Comparison of ENCODE assay signal across 10 cellular contexts in the genomic region with DNA sequence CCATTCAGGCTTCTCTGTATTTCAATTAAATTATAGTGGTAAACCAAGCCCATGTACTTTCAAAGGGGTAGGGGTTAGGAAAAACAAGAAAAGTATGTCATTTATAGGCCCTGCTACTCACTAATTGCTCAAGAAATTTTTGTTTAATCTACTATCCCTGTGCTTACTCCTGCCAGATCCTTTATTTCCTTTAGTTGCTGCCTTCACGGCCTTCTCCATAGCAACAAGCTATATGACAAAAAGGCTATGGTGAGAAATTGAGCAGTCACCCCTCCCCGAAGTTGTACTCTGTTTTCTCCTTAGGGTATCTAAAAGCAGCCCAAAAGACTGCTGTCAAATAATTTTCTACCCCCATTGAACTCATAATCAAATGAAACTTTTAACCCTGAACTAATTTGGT.
DNase-seq lines count a peak whose midpoint lies in the region; ATAC-seq, FAIRE-seq and TF ChIP-seq lines count a peak whose summit lies in the region.
"Had no signal": no experiment of that assay in that cellular context is flagged by ENCODE, and none has a peak within 500 bp of the region (broad histone marks: within the 10 kb centered on the region; RNA-seq: fewer than 3 reads in every experiment).

No MANE protein-coding gene starts in this region.

- H3K4me3 ChIP-seq in adrenal gland (no peak overlapping the region), keratinocyte (ENCODE audit: control insufficient read depth in 2 of 3, extremely low read depth in 1 of 3, insufficient read depth in 2 of 3, low read depth in 1 of 3, low read length in 3 of 3) (no peak overlapping the region), spleen (no peak overlapping the region)

- no peak for ATAC-seq in GM18498 (IDR thresholded peaks at IDR 0.05; ENCODE audit: unreplicated experiment)
- no peak for ATAC-seq in HG03354 (IDR thresholded peaks at IDR 0.05; ENCODE audit: poor library complexity, severe bottlenecking, unreplicated experiment)

- H3K27me3 ChIP-seq in adrenal gland: no peaks in the 10 kb centered on the region
- H3K27me3 ChIP-seq in keratinocyte (ENCODE audit: control insufficient read depth, extremely low read depth, insufficient read depth, low read length): no peaks in the 10 kb centered on the region
- H3K27me3 ChIP-seq in spleen (replicated peaks in 1 of 7): no peaks in the 10 kb centered on the region

- no peaks in the 10 kb centered on the region for H3K36me3 ChIP-seq in adrenal gland (replicated peaks in 1 of 2)
- peaks cover 0 to 9% of the 10 kb centered on the region in 2 experiments for H3K36me3 ChIP-seq in keratinocyte (ENCODE audit: control insufficient read depth in 2 of 2, extremely low read depth in 1 of 2, insufficient read depth in 2 of 2, low read length in 2 of 2)
- peaks cover 0 to 24% (median 0%) of the 10 kb centered on the region in 6 donors for H3K36me3 ChIP-seq in spleen

- no peaks in the 10 kb centered on the region for H4K20me1 ChIP-seq in keratinocyte (ENCODE audit: control insufficient read depth, extremely low read depth, insufficient read depth, low read length)

- H3K4me1 ChIP-seq in adrenal gland (replicated peaks in 1 of 2) (peaks cover 24 to 41% of the 10 kb centered on the region in 2 donors), keratinocyte (ENCODE audit: control insufficient read depth, extremely low read depth, insufficient read depth, low read length) (peaks cover 20% of the 10 kb centered on the region), spleen (peaks cover 33 to 91% (median 65%) of the 10 kb centered on the region in 6 donors)

- no peak overlapping the region for H2AFZ ChIP-seq in keratinocyte (ENCODE audit: control insufficient read depth, low read length)

- FAIRE-seq in keratinocyte (lab: Jason Lieb, UNC): no peak

- no peak overlapping the region for H3K4me2 ChIP-seq in keratinocyte (ENCODE audit: control insufficient read depth, extremely low read depth, insufficient read depth, low read depth, low read length)

- intact Hi-C loops in adrenal gland (cut with DNase I) (no loop called here), spleen (cut with DNase I; ENCODE audit: low total_unique reads) (no loop called here)

- TF ChIP-seq POLR2A in adrenal gland (IDR thresholded peaks at IDR 0.05) (no peak), spleen (IDR thresholded peaks at IDR 0.05) (no peak)

- H3K27ac ChIP-seq in adrenal gland: peak overlapping the region in 4 of 5 donors; percentile 1 to 64 (median 17)
- peak overlapping the region; percentile 37 for H3K27ac ChIP-seq in keratinocyte (ENCODE audit: control insufficient read depth, insufficient read depth, low read length)
- peak overlapping the region in 6 of 8 donors; percentile 40 to 67 (median 60) for H3K27ac ChIP-seq in spleen

- H3K9me3 ChIP-seq in adrenal gland (replicated peaks in 1 of 3) (no peaks in the 10 kb centered on the region), keratinocyte (ENCODE audit: control insufficient read depth, low read depth, low read length) (no peaks in the 10 kb centered on the region), spleen (peaks cover 0 to 10% (median 6%) of the 10 kb centered on the region in 8 donors)

- no peak for TF ChIP-seq CTCF in adrenal gland (IDR thresholded peaks at IDR 0.05)
- no peak for TF ChIP-seq CTCF in keratinocyte (optimal IDR thresholded peaks at IDR 0.05 in 1 of 3, IDR thresholded peaks at IDR 0.05 in 1 of 3, conservative IDR thresholded peaks at IDR 0.05 in 1 of 3; ENCODE audit: extremely low read depth in 1 of 3, insufficient read depth in 2 of 3, low read length in 3 of 3)
- TF ChIP-seq CTCF in spleen (IDR thresholded peaks at IDR 0.05 in 8 of 11, conservative IDR thresholded peaks at IDR 0.05 in 3 of 11): no peak

- dilution Hi-C loops in keratinocyte (cut with MboI; ENCODE audit: extremely low pct_ligation_motif_present, low sequenced_read_pairs): no loop called here

- peak; percentile 47 for DNase-seq in NCI-H1436 (lab: John Stamatoyannopoulos, UW)
- DNase-seq in NCI-H1436 treated with DMSO at 0.1 percent for 48 hours (lab: John Stamatoyannopoulos, UW): no peak
- no peak for DNase-seq in adrenal gland
- no peak for DNase-seq in keratinocyte (ENCODE audit: low read depth, low spot score)
- DNase-seq in spleen: no peak
- DNase-seq in HPDE6-E6E7 (ENCODE audit: extremely low spot score): no peak
- DNase-seq: cortex of kidney, NCI-H1930 had no signal

- H3K9me1 ChIP-seq in keratinocyte (ENCODE audit: control insufficient read depth, extremely low read depth, insufficient read depth, low read length): no peaks in the 10 kb centered on the region

- no peak overlapping the region for H3K9ac ChIP-seq in keratinocyte (ENCODE audit: control insufficient read depth, extremely low read depth, insufficient read depth, low read length)

- peaks cover 22% of the 10 kb centered on the region for H3K79me2 ChIP-seq in keratinocyte (ENCODE audit: control insufficient read depth, insufficient read depth, low read length)

- 73 to 77% (median 75%) methylated on average over 2 of the region's 2 CpGs for WGBS in adrenal gland, 4 donors
- 65 to 78% (median 72%) methylated on average over 2 of the region's 2 CpGs for whole genome bisulfite sequencing in spleen, 5 donors
